In genomic region chr2:198296665-198297308, GRCh38 we compare ENCODE assay signal across 9 cellular contexts.
DNase-seq lines count a peak whose midpoint lies in the region; ATAC-seq, FAIRE-seq and TF ChIP-seq lines count a peak whose summit lies in the region.
"Had no signal": no experiment of that assay in that cellular context is flagged by ENCODE, and none has a peak within 500 bp of the region (broad histone marks: within the 10 kb centered on the region; RNA-seq: fewer than 3 reads in every experiment).

No MANE protein-coding gene starts in this region.

- no peaks in the 10 kb centered on the region for H3K4me1 ChIP-seq in CD4-positive, alpha-beta memory T cell (ENCODE audit: insufficient read depth, low read length)
- no peaks in the 10 kb centered on the region for H3K4me1 ChIP-seq in H1 (replicated peaks in 1 of 4; ENCODE audit: control insufficient read depth in 3 of 4, insufficient read depth in 4 of 4, low read length in 3 of 4)
- peaks cover 3% of the 10 kb centered on the region for H3K4me1 ChIP-seq in mesendoderm (ENCODE audit: control insufficient read depth, low read depth, low read length)
- H3K4me1 ChIP-seq: SJSA1 had no signal

- no peak overlapping the region for H3K23ac ChIP-seq in H1 (ENCODE audit: insufficient read length)
- H3K23ac ChIP-seq in mesendoderm (ENCODE audit: low read length) = no peak overlapping the region

- no peak overlapping the region for H2AFZ ChIP-seq in H1 (ENCODE audit: low read length)

- TF ChIP-seq POLR2A in H1 (IDR thresholded peaks at IDR 0.05; ENCODE audit: control extremely low read depth in 1 of 2, low read depth in 2 of 2, low read length in 2 of 2) = no peak

- no peak for TF ChIP-seq EP300 in H1 (IDR thresholded peaks at IDR 0.05; ENCODE audit: borderline replicate concordance in 1 of 2, low read depth in 2 of 2, low read length in 2 of 2)

- no peak overlapping the region for H2BK12ac ChIP-seq in H1 (ENCODE audit: low read depth, low read length)

- no peaks in the 10 kb centered on the region for H3K36me3 Mint-ChIP-seq in CD4-positive, alpha-beta memory T cell
- H3K36me3 Mint-ChIP-seq in activated CD4-positive, alpha-beta memory T cell treated with anti-CD3 and anti-CD28 coated beads, Interleukin-2, amount 10 ng/mL, durations not matched to agents 7 days and 5 days (ENCODE audit: low read depth) = no peaks in the 10 kb centered on the region

- H3K9me3 ChIP-seq in CD4-positive, alpha-beta memory T cell (ENCODE audit: control insufficient read depth in 1 of 2, low read length in 2 of 2) = no peaks in the 10 kb centered on the region
- H3K9me3 ChIP-seq in H1 (ENCODE audit: insufficient read depth in 2 of 2, low read depth in 1 of 2, low read length in 1 of 2) = no peaks in the 10 kb centered on the region
- H3K9me3 ChIP-seq: SJSA1 had no signal

- H3K4ac ChIP-seq in H1 (replicated peaks; ENCODE audit: insufficient read length, low read depth, low read length) (no peak overlapping the region), mesendoderm (ENCODE audit: low read depth, low read length) (no peak overlapping the region)

- no peak overlapping the region for H3K9ac ChIP-seq in H1 (replicated peaks in 1 of 4; ENCODE audit: extremely low read depth in 1 of 4, low read depth in 3 of 4, low read length in 3 of 4)
- no peak overlapping the region for H3K9ac ChIP-seq in mesendoderm (ENCODE audit: low read length)

- CTCF ChIA-PET in CD4-positive, alpha-beta memory T cell (lab: Charles Lee; ENCODE audit: partially characterized antibody) = interaction anchor here (0.7 to 7.0 kb wide), 28 partner anchors 8 to 1192 kb away, joined by 3 to 52 read pairs (median 6); partner anchors contain the start of gene PLCL1
- CTCF ChIA-PET in activated CD4-positive, alpha-beta memory T cell treated with anti-CD3 and anti-CD28 coated beads, Interleukin-2, amount 10 ng/mL, durations not matched to agents 7 days and 5 days (lab: Charles Lee) = interaction anchor here (0.7 to 2.5 kb wide), 21 partner anchors 8 to 517 kb away, joined by 3 to 10 read pairs (median 4); partner anchors contain the start of gene PLCL1
- CTCF ChIA-PET in H1 (lab: Charles Lee; ENCODE audit: partially characterized antibody) = interaction anchor here (0.5 to 3.3 kb wide), 54 partner anchors 8 to 1183 kb away, joined by 3 to 34 read pairs (median 4); no protein-coding TSS in a partner anchor

- H2BK5ac ChIP-seq in H1 (ENCODE audit: low read depth, low read length) (no peak overlapping the region), mesendoderm (ENCODE audit: low read length) (no peak overlapping the region)

- H4K91ac ChIP-seq in H1 (replicated peaks; ENCODE audit: insufficient read length, low read length) = no peak overlapping the region

- H3K14ac ChIP-seq in H1 (ENCODE audit: insufficient read length) = no peak overlapping the region

- peak; percentile 48 to 57 (median 55) for DNase-seq in CD4-positive, alpha-beta memory T cell
- DNase-seq in NCI-H526 treated with DMSO at 0.1 percent for 48 hours (lab: John Stamatoyannopoulos, UW) (peak; percentile 54), H1 (ENCODE audit: low read depth in 1 of 2, low spot score in 2 of 2) (peak; percentile 53 to 70), mesendoderm (peak; percentile 76)
- DNase-seq in activated CD4-positive, alpha-beta memory T cell treated with anti-CD3 and anti-CD28 coated beads, Interleukin-2, amount 10 ng/mL, durations not matched to agents 7 days and 5 days = peak; percentile 57
- DNase-seq in stimulated activated CD8-positive, alpha-beta memory T cell treated with anti-CD3 and anti-CD28 coated beads, Interleukin-7, amount 100 ng/mL, for 24 hours (ENCODE audit: low read depth) = peak; percentile 12

- no peak overlapping the region for H2BK20ac ChIP-seq in H1 (ENCODE audit: low read length)

- 5% methylated on average over 8 of the region's 8 CpGs; no CpG with 5 or more reads in 1 of the 2 experiments for WGBS in H1 (ENCODE audit: extremely low coverage in 1 of 2, insufficient coverage in 1 of 2, insufficient read length in 1 of 2, insufficient replicate concordance in 2 of 2, low coverage in 1 of 2, low lambda C conversion rate in 2 of 2, missing lambda C conversion rate in 1 of 2), 2 experiments
- no CpG with 5 or more reads among the region's 8 CpGs for WGBS in mesendoderm (ENCODE audit: extremely low coverage, insufficient coverage, low lambda C conversion rate)

- peaks cover 7 to 19% of the 10 kb centered on the region in 2 donors for H3K27me3 Mint-ChIP-seq in CD4-positive, alpha-beta memory T cell
- peaks cover 2% of the 10 kb centered on the region for H3K27me3 Mint-ChIP-seq in activated CD4-positive, alpha-beta memory T cell treated with anti-CD3 and anti-CD28 coated beads, Interleukin-2, amount 10 ng/mL, durations not matched to agents 7 days and 5 days

- H3K23me2 ChIP-seq in H1 (ENCODE audit: low read depth, low read length) = no peaks in the 10 kb centered on the region; the same call in 1 of the 2 replicates

- FAIRE-seq in H1 (lab: Jason Lieb, UNC) = peak; percentile 82

- no peak overlapping the region for H4K8ac ChIP-seq in H1 (ENCODE audit: extremely low read depth, insufficient read depth, low read length)
- H4K8ac ChIP-seq in mesendoderm (ENCODE audit: low read depth, low read length) = no peak overlapping the region

- no peak overlapping the region for H2BK120ac ChIP-seq in H1 (replicated peaks; ENCODE audit: low read depth, low read length)
- no peak overlapping the region for H2BK120ac ChIP-seq in mesendoderm (ENCODE audit: low read depth, low read length)

- no peak overlapping the region for H3K4me3 Mint-ChIP-seq in CD4-positive, alpha-beta memory T cell
- no peak overlapping the region for H3K4me3 Mint-ChIP-seq in activated CD4-positive, alpha-beta memory T cell treated with anti-CD3 and anti-CD28 coated beads, Interleukin-2, amount 10 ng/mL, durations not matched to agents 7 days and 5 days

- ATAC-seq in GM19328 (IDR thresholded peaks at IDR 0.05; ENCODE audit: unreplicated experiment) (peak; percentile 80), HG03378 (IDR thresholded peaks at IDR 0.05; ENCODE audit: unreplicated experiment) (peak; percentile 80)

- no peak overlapping the region for H2BK15ac ChIP-seq in H1 (ENCODE audit: low read length)
- no peak overlapping the region for H2BK15ac ChIP-seq in mesendoderm (replicated peaks; ENCODE audit: low read depth)

- POLR2A ChIA-PET in CD4-positive, alpha-beta memory T cell (lab: Charles Lee; ENCODE audit: partially characterized antibody) = interaction anchor here (2.0 kb wide), 1 partner anchor 493 kb away, joined by 5 read pairs; the partner anchor contains the start of gene PLCL1
- POLR2A ChIA-PET in activated CD4-positive, alpha-beta memory T cell treated with anti-CD3 and anti-CD28 coated beads, Interleukin-2, amount 10 ng/mL, durations not matched to agents 7 days and 5 days (lab: Charles Lee) = no interaction called here
- POLR2A ChIA-PET in H1 (lab: Charles Lee; ENCODE audit: partially characterized antibody) = no interaction called here

- intact Hi-C loops in CD4-positive, alpha-beta memory T cell (cut with micrococcal nuclease) = loop anchor here (1.0 to 5.0 kb wide), 4 partner anchors 170 to 589 kb away; no protein-coding TSS in a partner anchor

- no peaks in the 10 kb centered on the region for H4K20me1 ChIP-seq in H1 (replicated peaks in 1 of 2; ENCODE audit: control insufficient read depth in 1 of 2, insufficient read depth in 2 of 2, low read length in 2 of 2)

- H4K5ac ChIP-seq in H1 (ENCODE audit: insufficient read length, low read depth, low read length) (no peak overlapping the region), mesendoderm (ENCODE audit: low read length) (no peak overlapping the region)

- peak overlapping the region; percentile 26 to 49 for H3K4me2 ChIP-seq in H1 (ENCODE audit: insufficient read depth in 1 of 2, low read depth in 2 of 2, low read length in 2 of 2)
- H3K4me2 ChIP-seq in mesendoderm (ENCODE audit: low read length) = no peak overlapping the region

- peaks cover 3% of the 10 kb centered on the region for H3K27me3 ChIP-seq in CD4-positive, alpha-beta memory T cell (ENCODE audit: insufficient read depth, low read length)
- H3K27me3 ChIP-seq in H1 (replicated peaks in 1 of 4; ENCODE audit: control insufficient read depth in 3 of 4, extremely low read depth in 1 of 4, insufficient read depth in 3 of 4, low read length in 3 of 4) (no peaks in the 10 kb centered on the region), mesendoderm (ENCODE audit: insufficient read depth, low read length, poor library complexity) (no peaks in the 10 kb centered on the region)
- H3K27me3 ChIP-seq: SJSA1 had no signal

- no peak overlapping the region for H3K18ac ChIP-seq in H1 (ENCODE audit: extremely low read depth, low read length)
- no peak overlapping the region for H3K18ac ChIP-seq in mesendoderm (ENCODE audit: low read length)

- H3K27ac ChIP-seq in CD4-positive, alpha-beta memory T cell (ENCODE audit: low read depth, low read length) = no peak overlapping the region
- H3K27ac ChIP-seq in H1 (ENCODE audit: low read depth, low read length) (no peak overlapping the region), mesendoderm (ENCODE audit: low read depth, low read length) (no peak overlapping the region)
- H3K27ac ChIP-seq: SJSA1 had no signal

- H3K36me3 ChIP-seq in CD4-positive, alpha-beta memory T cell (ENCODE audit: insufficient read depth, low read length) = no peaks in the 10 kb centered on the region
- H3K36me3 ChIP-seq in H1 (ENCODE audit: control insufficient read depth in 2 of 4, insufficient read depth in 4 of 4, low read length in 3 of 4) (no peaks in the 10 kb centered on the region), mesendoderm (ENCODE audit: control insufficient read depth, insufficient read depth, low read length) (no peaks in the 10 kb centered on the region)
- H3K36me3 ChIP-seq: SJSA1 had no signal

- peak; percentile 39 to 82 (median 69) for TF ChIP-seq CTCF in H1 (IDR thresholded peaks at IDR 0.05; ENCODE audit: control extremely low read depth in 1 of 3, insufficient read depth in 1 of 3, low read depth in 1 of 3, low read length in 3 of 3)

- H2AK5ac ChIP-seq in H1 (ENCODE audit: low read depth, low read length) = no peak overlapping the region
- no peak overlapping the region for H2AK5ac ChIP-seq in mesendoderm (ENCODE audit: low read length)

- no peak overlapping the region for H3K56ac ChIP-seq in H1 (replicated peaks; ENCODE audit: insufficient read length, low read depth, low read length)
- no peak overlapping the region for H3K56ac ChIP-seq in mesendoderm (ENCODE audit: low read length)

- H3K79me1 ChIP-seq in H1 (ENCODE audit: low read depth, low read length) = no peaks in the 10 kb centered on the region
- no peaks in the 10 kb centered on the region for H3K79me1 ChIP-seq in mesendoderm (ENCODE audit: low read length)

- H3K4me1 Mint-ChIP-seq in CD4-positive, alpha-beta memory T cell = peaks cover 0 to 2% (median under 1%) of the 10 kb centered on the region in 4 donors
- no peaks in the 10 kb centered on the region for H3K4me1 Mint-ChIP-seq in activated CD4-positive, alpha-beta memory T cell treated with anti-CD3 and anti-CD28 coated beads, Interleukin-2, amount 10 ng/mL, durations not matched to agents 7 days and 5 days

- peak; percentile 94 to 97 for TF ChIP-seq RAD21 in H1 (IDR thresholded peaks at IDR 0.05 in 1 of 2, conservative IDR thresholded peaks at IDR 0.05 in 1 of 2; ENCODE audit: low read depth in 2 of 2, low read length in 2 of 2)

- H3K79me2 ChIP-seq in H1 (ENCODE audit: control insufficient read depth in 1 of 2, insufficient read depth in 2 of 2, low read length in 2 of 2) = no peaks in the 10 kb centered on the region
- H3K79me2 ChIP-seq in mesendoderm (ENCODE audit: control insufficient read depth, insufficient read depth, low read length) = no peaks in the 10 kb centered on the region

- H3K27ac Mint-ChIP-seq in CD4-positive, alpha-beta memory T cell = no peak overlapping the region
- no peak overlapping the region for H3K27ac Mint-ChIP-seq in activated CD4-positive, alpha-beta memory T cell treated with anti-CD3 and anti-CD28 coated beads, Interleukin-2, amount 10 ng/mL, durations not matched to agents 7 days and 5 days

- H3K4me3 ChIP-seq in CD4-positive, alpha-beta memory T cell (ENCODE audit: low read length in 2 of 2) = no peak overlapping the region
- H3K4me3 ChIP-seq in H1 (ENCODE audit: extremely low read depth in 1 of 4, insufficient read depth in 2 of 4, low read depth in 3 of 4, low read length in 4 of 4) (peak overlapping the region in 1 of 4 experiments; percentile 44; a peak in 1 of 8 replicates), mesendoderm (ENCODE audit: low read length) (no peak overlapping the region)
- H3K4me3 ChIP-seq: SJSA1 had no signal

- H3K9me3 Mint-ChIP-seq in CD4-positive, alpha-beta memory T cell = no peaks in the 10 kb centered on the region
- no peaks in the 10 kb centered on the region for H3K9me3 Mint-ChIP-seq in activated CD4-positive, alpha-beta memory T cell treated with anti-CD3 and anti-CD28 coated beads, Interleukin-2, amount 10 ng/mL, durations not matched to agents 7 days and 5 days

Comparison
In these comparisons a context has a peak if more than half of its experiments do, and no peak if none do; other contexts are left out.
1. DNase-seq: peak in every context shown above with its lines; median percentile 76 in mesendoderm; 62 in H1; 57 in activated CD4-positive, alpha-beta memory T cell treated with anti-CD3 and anti-CD28 coated beads, Interleukin-2, amount 10 ng/mL, durations not matched to agents 7 days and 5 days; 55 in CD4-positive, alpha-beta memory T cell; 54 in NCI-H526 treated with DMSO at 0.1 percent for 48 hours; 12 in stimulated activated CD8-positive, alpha-beta memory T cell treated with anti-CD3 and anti-CD28 coated beads, Interleukin-7, amount 100 ng/mL, for 24 hours.